ENCODE assay signal across 8 cellular contexts in genomic region chr12:70243510-70244331, GRCh38. TPM values are rescaled to one million over a fixed set of nuclear protein-coding genes. Genes with fewer than 3 reads are reported as not detected.
DNase-seq lines count a peak whose midpoint lies in the region; ATAC-seq, FAIRE-seq and TF ChIP-seq lines count a peak whose summit lies in the region.

No MANE protein-coding gene starts in this region.

- H3K27ac ChIP-seq in pancreas (peak overlapping the region; percentile 93 to 98 (median 94)), tibial artery (peak overlapping the region; percentile 91 to 97)

- H3K27me3 ChIP-seq in pancreas (no peaks in the 10 kb centered on the region), tibial artery (no peaks in the 10 kb centered on the region)

- TF ChIP-seq CTCF in pancreas (IDR thresholded peaks at IDR 0.05) (no peak), tibial artery (IDR thresholded peaks at IDR 0.05) (no peak)

- peak; percentile 70 for DNase-seq in ELR (ENCODE audit: low read depth)
- DNase-seq in KBM-7 = peak; percentile 55
- peak; percentile 72 for DNase-seq in SK-N-DZ (ENCODE audit: low spot score)
- DNase-seq in head of caudate nucleus = peak; percentile 33 to 88 (median 71)
- DNase-seq in pancreas = peak; percentile 61 to 82 (median 70)
- peak; percentile 67 to 86 for DNase-seq in tibial artery

- peaks cover 29% of the 10 kb centered on the region for H3K36me3 Mint-ChIP-seq in activated naive CD4-positive, alpha-beta T cell treated with anti-CD3 and anti-CD28 coated beads, Interleukin-2, amount 50 U/mL, for 24 hours

- no peaks in the 10 kb centered on the region for H3K36me3 ChIP-seq in pancreas
- peaks cover 10 to 15% (median 12%) of the 10 kb centered on the region in 3 donors for H3K36me3 ChIP-seq in tibial artery

- peaks cover 77% of the 10 kb centered on the region for H3K4me1 Mint-ChIP-seq in activated naive CD4-positive, alpha-beta T cell treated with anti-CD3 and anti-CD28 coated beads, Interleukin-2, amount 50 U/mL, for 24 hours

- no peaks in the 10 kb centered on the region for H3K9me3 Mint-ChIP-seq in activated naive CD4-positive, alpha-beta T cell treated with anti-CD3 and anti-CD28 coated beads, Interleukin-2, amount 50 U/mL, for 24 hours

- peak overlapping the region; percentile 98 for H3K4me3 Mint-ChIP-seq in activated naive CD4-positive, alpha-beta T cell treated with anti-CD3 and anti-CD28 coated beads, Interleukin-2, amount 50 U/mL, for 24 hours

- H3K9me3 ChIP-seq in pancreas (no peaks in the 10 kb centered on the region), tibial artery (no peaks in the 10 kb centered on the region)

- no peaks in the 10 kb centered on the region for H3K27me3 Mint-ChIP-seq in activated naive CD4-positive, alpha-beta T cell treated with anti-CD3 and anti-CD28 coated beads, Interleukin-2, amount 50 U/mL, for 24 hours

- H3K27ac Mint-ChIP-seq in activated naive CD4-positive, alpha-beta T cell treated with anti-CD3 and anti-CD28 coated beads, Interleukin-2, amount 50 U/mL, for 24 hours = peak overlapping the region; percentile 100

- intact Hi-C loops in head of caudate nucleus (cut with DNase I) (loop anchor here (5.0 kb wide), 1 partner anchor 124 kb away; the partner anchor contains the start of gene KCNMB4), pancreas (cut with DNase I) (no loop called here), tibial artery (cut with DNase I; ENCODE audit: low total_unique reads) (no loop called here)

- in situ Hi-C loops in KBM-7 (cut with MboI; ENCODE audit: low pct_unique_long_range_greater_than_20kb, low sequenced_read_pairs) = no loop called here

- H3K4me3 ChIP-seq in pancreas (peak overlapping the region; percentile 87 to 93 (median 90)), tibial artery (peak overlapping the region; percentile 67 to 96)

- WGBS in pancreas, 2 donors = 0% methylated on average over 57 to 69 of the region's 69 CpGs

- H3K4me1 ChIP-seq in pancreas = peaks cover 27 to 36% (median 30%) of the 10 kb centered on the region in 3 donors
- peaks cover 0 to 67% (median 22%) of the 10 kb centered on the region in 4 donors for H3K4me1 ChIP-seq in tibial artery

- ATAC-seq in GM21737 (IDR thresholded peaks at IDR 0.05; ENCODE audit: unreplicated experiment) (peak; percentile 40), pancreas (peak; percentile 73 to 84 (median 82))

- FAIRE-seq in pancreas (lab: Jason Lieb, UNC) = no peak

RNA-seq across cellular contexts. Expression of gene CNOT2, which starts 0.5 kb away (rescaled TPM):
- polyA plus RNA-seq in SK-N-DZ (2014; cell fraction: cytosol; rRNA removed) = 86.8 and 95.1 TPM in 2 replicates
- 120 and 136 TPM in 2 replicates for polyA plus RNA-seq in SK-N-DZ (2014; cell fraction: nucleus; rRNA removed)
- 10 to 100 TPM; 19.5 to 44.0 (median 26.6) TPM for total RNA-seq in pancreas
- 10 to 100 TPM; 15.0 to 27.1 TPM for polyA plus RNA-seq in pancreas

Comparison
In these comparisons a context has a peak if more than half of its experiments do, and no peak if none do; other contexts are left out.
1. Peak in every context shown above with its lines: DNase-seq, ATAC-seq, H3K4me3 ChIP-seq and H3K27ac ChIP-seq.